11 cellular contexts compared by ENCODE assay signal in genomic region chr20:24254480-24254879, GRCh38.
"Had no signal": no experiment of that assay in that cellular context is flagged by ENCODE, and none has a peak within 500 bp of the region (broad histone marks: within the 10 kb centered on the region; RNA-seq: fewer than 3 reads in every experiment).

No MANE protein-coding gene starts in this region.

- DNase-seq: GM23248, GOT3, H7, H9, HCEC 1CT, HFFc6 had no signal

- H3K4me1 ChIP-seq: HAP-1 had no signal

- H2AFZ ChIP-seq: GM23248, GM23338 had no signal

- H3K36me3 ChIP-seq: HAP-1 had no signal

- H3K9ac ChIP-seq: GM23248 had no signal

- FAIRE-seq: H1, H54 had no signal

- ATAC-seq: GM23338, HCT116 had no signal

- H3K9me3 ChIP-seq: HAP-1 had no signal

- H3K4me2 ChIP-seq: GM23338 had no signal

- H3K27ac ChIP-seq: GM23248 had no signal

- H3K4me3 ChIP-seq: GM23248, GM23338, HAP-1 had no signal
